ENCODE assay signal across 8 cellular contexts in the genomic region with DNA sequence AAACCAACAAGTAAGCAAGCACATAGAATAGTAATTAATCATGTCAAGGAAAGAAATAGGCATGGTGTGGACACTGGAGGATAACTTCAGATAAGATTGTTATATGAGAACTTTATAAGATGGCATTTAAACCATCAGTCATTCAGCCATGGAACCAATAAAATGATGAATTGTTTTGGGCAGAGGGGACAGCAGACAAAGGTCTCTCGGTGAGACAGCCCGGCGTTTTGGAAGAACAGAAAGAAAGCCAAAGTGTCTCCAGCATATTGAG. TPM values are rescaled to one million over a fixed set of nuclear protein-coding genes. Genes with fewer than 3 reads are reported as not detected.
A peak's percentile ranks its signal among the peaks of the same experiment; 100 is the strongest.
DNase-seq lines count a peak whose midpoint lies in the region; ATAC-seq and TF ChIP-seq lines count a peak whose summit lies in the region.

No MANE protein-coding gene starts in this region.

- peak overlapping the region; percentile 76 for H3K9ac ChIP-seq in adipocyte (ENCODE audit: low read length)
- peak overlapping the region in 1 of 2 donors; percentile 100 for H3K9ac ChIP-seq in liver (ENCODE audit: low read depth in 1 of 2, low read length in 2 of 2)

- TF ChIP-seq POLR2A in testis (IDR thresholded peaks at IDR 0.05), result no peak

- H3K4me1 ChIP-seq in adipocyte (ENCODE audit: control insufficient read depth, insufficient read depth, low read length), result peaks cover 23% of the 10 kb centered on the region
- peaks cover 4 to 30% (median 23%) of the 10 kb centered on the region in 4 donors for H3K4me1 ChIP-seq in liver (ENCODE audit: control insufficient read depth in 4 of 4, insufficient read depth in 4 of 4, low read length in 3 of 4)
- H3K4me1 ChIP-seq in testis, result peaks cover 11% of the 10 kb centered on the region

- H3K27me3 ChIP-seq in adipocyte (replicated peaks; ENCODE audit: control insufficient read depth, insufficient read depth, low read length), result no peaks in the 10 kb centered on the region
- no peaks in the 10 kb centered on the region for H3K27me3 ChIP-seq in liver (ENCODE audit: control insufficient read depth in 4 of 4, insufficient read depth in 4 of 4, low read length in 3 of 4)
- no peaks in the 10 kb centered on the region for H3K27me3 ChIP-seq in testis

- H3K4me1 Mint-ChIP-seq in activated CD4-positive, alpha-beta T cell treated with anti-CD3 and anti-CD28 coated beads, Interleukin-2, amount 10 ng/mL, durations not matched to agents 24 days and 14 days, result peaks cover 35% of the 10 kb centered on the region

- no peak for TF ChIP-seq RAD21 in liver (IDR thresholded peaks at IDR 0.05)

- H3K27ac ChIP-seq in liver (ENCODE audit: low read depth in 1 of 2, low read length in 2 of 2), result peak overlapping the region; percentile 77 to 93
- peak overlapping the region; percentile 97 to 98 for H3K27ac ChIP-seq in testis

- H3K9me3 Mint-ChIP-seq in activated CD4-positive, alpha-beta T cell treated with anti-CD3 and anti-CD28 coated beads, Interleukin-2, amount 10 ng/mL, durations not matched to agents 24 days and 14 days, result no peaks in the 10 kb centered on the region

- H3K4me3 Mint-ChIP-seq in activated CD4-positive, alpha-beta T cell treated with anti-CD3 and anti-CD28 coated beads, Interleukin-2, amount 10 ng/mL, durations not matched to agents 24 days and 14 days, result peak overlapping the region; percentile 95

- H3K4me3 ChIP-seq in adipocyte (ENCODE audit: low read length) (peak overlapping the region; percentile 97), liver (ENCODE audit: low read depth in 1 of 3, low read length in 3 of 3) (peak overlapping the region; percentile 46 to 87 (median 58)), testis (peak overlapping the region; percentile 74 to 88)

- peak overlapping the region; percentile 99 for H3K27ac Mint-ChIP-seq in activated CD4-positive, alpha-beta T cell treated with anti-CD3 and anti-CD28 coated beads, Interleukin-2, amount 10 ng/mL, durations not matched to agents 24 days and 14 days

- ATAC-seq in HG02610 (IDR thresholded peaks at IDR 0.05; ENCODE audit: unreplicated experiment) (no peak), GM18498 (IDR thresholded peaks at IDR 0.05; ENCODE audit: unreplicated experiment) (no peak)

- TF ChIP-seq CTCF in liver (IDR thresholded peaks at IDR 0.05; ENCODE audit: low read depth, low read length, missing input control) (no peak), testis (IDR thresholded peaks at IDR 0.05) (no peak), GM20000 (IDR thresholded peaks at IDR 0.05; ENCODE audit: extremely low read depth, missing control alignments) (no peak)

- H3K36me3 Mint-ChIP-seq in activated CD4-positive, alpha-beta T cell treated with anti-CD3 and anti-CD28 coated beads, Interleukin-2, amount 10 ng/mL, durations not matched to agents 24 days and 14 days (ENCODE audit: low read depth), result peaks cover 17% of the 10 kb centered on the region

- H3K9me3 ChIP-seq in adipocyte (ENCODE audit: control insufficient read depth, low read length) (no peaks in the 10 kb centered on the region), liver (ENCODE audit: control insufficient read depth in 4 of 4, low read length in 3 of 4) (no peaks in the 10 kb centered on the region), testis (no peaks in the 10 kb centered on the region)

- 10% methylated on average over 3 of the region's 3 CpGs for WGBS in liver
- 3 to 6% methylated on average over 3 of the region's 3 CpGs for WGBS in testis, 2 donors

- DNase-seq in activated CD4-positive, alpha-beta T cell treated with anti-CD3 and anti-CD28 coated beads, Interleukin-2, amount 10 ng/mL, durations not matched to agents 24 days and 14 days, result peak; percentile 59
- DNase-seq in activated CD4-positive, alpha-beta T cell treated with anti-CD3 and anti-CD28 coated beads, Interleukin-2, amount 50 U/mL, for 1 hour, result no peak
- DNase-seq in adipocyte (ENCODE audit: low read depth) (no peak), testis (no peak), GM20000 (ENCODE audit: low spot score) (no peak)

- H3K36me3 ChIP-seq in adipocyte (ENCODE audit: control insufficient read depth, insufficient read depth, low read length, severe bottlenecking), result no peaks in the 10 kb centered on the region
- H3K36me3 ChIP-seq in liver (ENCODE audit: control insufficient read depth in 4 of 4, insufficient read depth in 3 of 4, low read depth in 1 of 4, low read length in 3 of 4), result no peaks in the 10 kb centered on the region
- H3K36me3 ChIP-seq in testis (ENCODE audit: low read depth, missing control alignments), result no peaks in the 10 kb centered on the region

- intact Hi-C loops in activated CD4-positive, alpha-beta T cell treated with anti-CD3 and anti-CD28 coated beads, Interleukin-2, amount 10 ng/mL, durations not matched to agents 24 days and 14 days (cut with micrococcal nuclease), result loop anchor here (2.0 to 10.0 kb wide), 5 partner anchors 308 to 1350 kb away; partner anchors contain the start of genes AFF1, HERC3, KLHL8 and TIGD2
- intact Hi-C loops in testis (cut with DNase I; ENCODE audit: low total_unique reads), result loop anchor here (10.0 kb wide), 1 partner anchor 170 kb away; the partner anchor contains the start of gene HERC5

- no peaks in the 10 kb centered on the region for H3K27me3 Mint-ChIP-seq in activated CD4-positive, alpha-beta T cell treated with anti-CD3 and anti-CD28 coated beads, Interleukin-2, amount 10 ng/mL, durations not matched to agents 24 days and 14 days

TF ChIP-seq in liver, 16 proteins besides CTCF, POLR2A, EP300 and RAD21:
- TF ChIP-seq HNF4G (IDR thresholded peaks at IDR 0.05) (no peak), HNF4A (conservative IDR thresholded peaks at IDR 0.05) (no peak), YY1 (IDR thresholded peaks at IDR 0.05) (no peak), FOXA1 (IDR thresholded peaks at IDR 0.05) (no peak), TAF1 (conservative IDR thresholded peaks at IDR 0.05) (no peak), SP1 (IDR thresholded peaks at IDR 0.05) (no peak), EGR1 (IDR thresholded peaks at IDR 0.05; ENCODE audit: low read depth in 2 of 2) (no peak), NR2F2 (IDR thresholded peaks at IDR 0.05) (no peak), JUND (IDR thresholded peaks at IDR 0.05) (no peak), FOXA2 (IDR thresholded peaks at IDR 0.05) (no peak), RXRA (IDR thresholded peaks at IDR 0.05) (no peak)
- TF ChIP-seq, protein P1, sequence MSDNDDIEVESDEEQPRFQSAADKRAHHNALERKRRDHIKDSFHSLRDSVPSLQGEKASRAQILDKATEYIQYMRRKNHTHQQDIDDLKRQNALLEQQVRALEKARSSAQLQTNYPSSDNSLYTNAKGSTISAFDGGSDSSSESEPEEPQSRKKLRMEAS (IDR thresholded peaks at IDR 0.05), result no peak

RNA-seq across cellular contexts. Expression of gene PPM1K, which starts 0.8 kb away (rescaled TPM):
- total RNA-seq in activated CD4-positive, alpha-beta T cell treated with anti-CD3 and anti-CD28 coated beads, Interleukin-2, amount 10 ng/mL, durations not matched to agents 24 days and 14 days, result 38.8 and 43.8 TPM in 2 replicates
- 10 to 100 TPM in 1 of 2 donors, 1 to 10 TPM in 1; 9.4 to 12.7 TPM for total RNA-seq in liver
- 1 to 10 TPM; 1.3 to 4.1 TPM for polyA plus RNA-seq in liver
- 100 to 1,000 TPM in 1 of 2 donors, 10 to 100 TPM in 1; 76.5 to 104 TPM for total RNA-seq in testis
- polyA plus RNA-seq in testis (ENCODE audit: insufficient read depth, low read depth, low replicate concordance), result 40.6 TPM
